ENCODE assay signal across 9 cellular contexts in genomic region chr6:143337201-143337949, GRCh38.
DNase-seq lines count a peak whose midpoint lies in the region; ATAC-seq and TF ChIP-seq lines count a peak whose summit lies in the region.
"Had no signal": no experiment of that assay in that cellular context is flagged by ENCODE, and none has a peak within 500 bp of the region (broad histone marks: within the 10 kb centered on the region; RNA-seq: fewer than 3 reads in every experiment).

No MANE protein-coding gene starts in this region.

- H3K36me3 Mint-ChIP-seq in activated CD4-positive, alpha-beta T cell treated with anti-CD3 and anti-CD28 coated beads, Interleukin-2, amount 10 ng/mL, durations not matched to agents 7 days and 5 days (ENCODE audit: low read depth) = no peaks in the 10 kb centered on the region

- H3K36me3 ChIP-seq in esophagus muscularis mucosa = peaks cover 0 to 9% (median 8%) of the 10 kb centered on the region in 4 donors

- intact Hi-C loops in esophagus muscularis mucosa (cut with DNase I) = no loop called here
- intact Hi-C loops in sciatic nerve (cut with DNase I) = no loop called here

- no peak overlapping the region for H3K27ac Mint-ChIP-seq in activated CD4-positive, alpha-beta T cell treated with anti-CD3 and anti-CD28 coated beads, Interleukin-2, amount 10 ng/mL, durations not matched to agents 7 days and 5 days
- H3K27ac Mint-ChIP-seq: T-helper 1 cell treated with Interleukin-12 subunit alpha and Interleukin-12 subunit beta and Interleukin-4 antibody, amounts not matched to agents 30 μg/mL and 1 μg/mL, for 36 hours had no signal

- CTCF ChIA-PET in activated CD4-positive, alpha-beta T cell treated with anti-CD3 and anti-CD28 coated beads, Interleukin-2, amount 10 ng/mL, durations not matched to agents 7 days and 5 days (lab: Charles Lee) = interaction anchor here (1.2 to 1.6 kb wide), 2 partner anchors 78 to 90 kb away, joined by 3 to 6 read pairs; no protein-coding TSS in a partner anchor

- TF ChIP-seq CTCF in GM10266 (IDR thresholded peaks at IDR 0.05; ENCODE audit: control insufficient read depth, insufficient read depth, low read depth, missing control alignments) (peak; percentile 51), esophagus muscularis mucosa (IDR thresholded peaks at IDR 0.05) (peak; percentile 20 to 62 (median 42))

- no peak for TF ChIP-seq POLR2A in esophagus muscularis mucosa (IDR thresholded peaks at IDR 0.05; ENCODE audit: low read depth)
- no peak for TF ChIP-seq POLR2A in GM18505 (IDR thresholded peaks at IDR 0.05; ENCODE audit: borderline replicate concordance, extremely low read depth, insufficient read depth, insufficient read length)

- H3K27me3 Mint-ChIP-seq in activated CD4-positive, alpha-beta T cell treated with anti-CD3 and anti-CD28 coated beads, Interleukin-2, amount 10 ng/mL, durations not matched to agents 7 days and 5 days = no peaks in the 10 kb centered on the region

- no peak for DNase-seq in GM10266 (ENCODE audit: extremely low spot score)
- peak; percentile 32 for DNase-seq in HuH-7.5 (ENCODE audit: low spot score)
- DNase-seq in activated CD4-positive, alpha-beta T cell treated with anti-CD3 and anti-CD28 coated beads, Interleukin-2, amount 10 ng/mL, durations not matched to agents 7 days and 5 days = peak; percentile 40
- DNase-seq in esophagus muscularis mucosa (ENCODE audit: extremely low spot score) = no peak
- DNase-seq in sciatic nerve (ENCODE audit: low spot score) = no peak
- DNase-seq in SKM-1 treated with dmso at 0.1 percent for 144 hours (lab: John Stamatoyannopoulos, UW; ENCODE audit: unreplicated experiment) = no peak
- no peak for DNase-seq in hepatic stellate cell (ENCODE audit: low spot score)

- peaks cover 2% of the 10 kb centered on the region for H3K4me1 Mint-ChIP-seq in activated CD4-positive, alpha-beta T cell treated with anti-CD3 and anti-CD28 coated beads, Interleukin-2, amount 10 ng/mL, durations not matched to agents 7 days and 5 days

- H3K27ac ChIP-seq in esophagus muscularis mucosa (replicated peaks in 1 of 4) = no peak overlapping the region

- H3K4me3 ChIP-seq in esophagus muscularis mucosa = no peak overlapping the region

- no peaks in the 10 kb centered on the region for H3K4me1 ChIP-seq in esophagus muscularis mucosa

- H3K27me3 ChIP-seq in esophagus muscularis mucosa = no peaks in the 10 kb centered on the region

- TF ChIP-seq EP300 in esophagus muscularis mucosa (IDR thresholded peaks at IDR 0.05) = no peak

- ATAC-seq in sciatic nerve (peak; percentile 69), GM18505 (IDR thresholded peaks at IDR 0.05; ENCODE audit: unreplicated experiment) (no peak)

- POLR2A ChIA-PET in activated CD4-positive, alpha-beta T cell treated with anti-CD3 and anti-CD28 coated beads, Interleukin-2, amount 10 ng/mL, durations not matched to agents 7 days and 5 days (lab: Charles Lee) = no interaction called here

- 80% methylated on average over 17 of the region's 17 CpGs for WGBS in esophagus muscularis mucosa

- no peak overlapping the region for H3K4me3 Mint-ChIP-seq in activated CD4-positive, alpha-beta T cell treated with anti-CD3 and anti-CD28 coated beads, Interleukin-2, amount 10 ng/mL, durations not matched to agents 7 days and 5 days
- H3K4me3 Mint-ChIP-seq: T-helper 1 cell treated with Interleukin-12 subunit alpha and Interleukin-12 subunit beta and Interleukin-4 antibody, amounts not matched to agents 30 μg/mL and 1 μg/mL, for 36 hours had no signal

- no peaks in the 10 kb centered on the region for H3K9me3 Mint-ChIP-seq in activated CD4-positive, alpha-beta T cell treated with anti-CD3 and anti-CD28 coated beads, Interleukin-2, amount 10 ng/mL, durations not matched to agents 7 days and 5 days
- H3K9me3 Mint-ChIP-seq: T-helper 1 cell treated with Interleukin-12 subunit alpha and Interleukin-12 subunit beta and Interleukin-4 antibody, amounts not matched to agents 30 μg/mL and 1 μg/mL, for 36 hours had no signal

- H3K9me3 ChIP-seq in esophagus muscularis mucosa = no peaks in the 10 kb centered on the region

Comparison
In these comparisons a context has a peak if more than half of its experiments do, and no peak if none do; other contexts are left out.
1. DNase-seq: peak in HuH-7.5 (single experiment) and activated CD4-positive, alpha-beta T cell treated with anti-CD3 and anti-CD28 coated beads, Interleukin-2, amount 10 ng/mL, durations not matched to agents 7 days and 5 days (single experiment); none in GM10266 (single experiment), esophagus muscularis mucosa (single experiment), sciatic nerve (single experiment), SKM-1 treated with dmso at 0.1 percent for 144 hours (single experiment) and hepatic stellate cell (single experiment).